9 cellular contexts compared by ENCODE assay signal in genomic region chr9:21171351-21171750, GRCh38. TPM values are rescaled to one million over a fixed set of nuclear protein-coding genes. Genes with fewer than 3 reads are reported as not detected.
"Had no signal": no experiment of that assay in that cellular context is flagged by ENCODE, and none has a peak within 500 bp of the region (broad histone marks: within the 10 kb centered on the region; RNA-seq: fewer than 3 reads in every experiment).

No MANE protein-coding gene starts in this region.

- H3K9ac ChIP-seq: GM23248 had no signal

- H3K9me3 ChIP-seq: HAP-1 had no signal

- H2AFZ ChIP-seq: GM23248, GM23338 had no signal

- H3K36me3 ChIP-seq: HAP-1 had no signal

- H3K27ac ChIP-seq: GM23248 had no signal

- DNase-seq: GM23248, GOT3, H7, H9, HCEC 1CT, HFFc6 had no signal

- H3K4me2 ChIP-seq: GM23338 had no signal

- H3K4me3 ChIP-seq: GM23248, GM23338, HAP-1 had no signal

- H3K4me1 ChIP-seq: HAP-1 had no signal

RNA-seq across cellular contexts. Expression of gene IFNA21, which starts 4.9 kb away (rescaled TPM):
- polyA plus RNA-seq: GM23248, GM23338, H1 had no signal

RNA-seq across cellular contexts. Expression of gene IFNA4, which starts 16.0 kb away (rescaled TPM):
- polyA plus RNA-seq: GM23248, GM23338, H1 had no signal

RNA-seq across cellular contexts. Expression of gene IFNW1, which starts 29.7 kb away (rescaled TPM):
- polyA plus RNA-seq: GM23248, GM23338, H1 had no signal

RNA-seq across cellular contexts. Expression of gene IFNA7, which starts 30.7 kb away (rescaled TPM):
- polyA plus RNA-seq: GM23248, GM23338, H1 had no signal

RNA-seq across cellular contexts. Expression of gene IFNA10, which starts 35.6 kb away (rescaled TPM):
- polyA plus RNA-seq: GM23248, GM23338, H1 had no signal
